8 cellular contexts compared by ENCODE assay signal in genomic region chr11:38791346-38791961, GRCh38.
A peak's percentile ranks its signal among the peaks of the same experiment; 100 is the strongest.
DNase-seq lines count a peak whose midpoint lies in the region; ATAC-seq and TF ChIP-seq lines count a peak whose summit lies in the region.

No MANE protein-coding gene starts in this region.

- WGBS in lung, 2 donors = 37 to 41% methylated on average over 4 of the region's 4 CpGs

- POLR2A ChIA-PET in naive thymus-derived CD4-positive, alpha-beta T cell (lab: Charles Lee) = no interaction called here

- intact Hi-C loops in naive thymus-derived CD4-positive, alpha-beta T cell (cut with micrococcal nuclease) = loop anchor here in 1 of 2 donors (10.0 kb wide), 3 partner anchors 583 to 1787 kb away; no protein-coding TSS in a partner anchor

- no peak for ATAC-seq in lung (ENCODE audit: insufficient read depth, low FRiP score)
- no peak for ATAC-seq in naive thymus-derived CD4-positive, alpha-beta T cell

- H3K9me3 Mint-ChIP-seq in naive thymus-derived CD4-positive, alpha-beta T cell = peaks cover 0 to 9% (median under 1%) of the 10 kb centered on the region in 11 donors

- H3K27ac Mint-ChIP-seq in naive thymus-derived CD4-positive, alpha-beta T cell = no peak overlapping the region

- DNase-seq in DMS114 treated with DMSO at 0.1 percent for 48 hours (lab: John Stamatoyannopoulos, UW; ENCODE audit: unreplicated experiment) = peak; percentile 69
- DNase-seq in GM19238 (ENCODE audit: insufficient read length, low spot score) = peak; percentile 15
- DNase-seq in HPDE6-E6E7 (ENCODE audit: extremely low spot score) = peak; percentile 34
- peak; percentile 16 to 54 for DNase-seq in NOMO-1 (lab: John Stamatoyannopoulos, UW; ENCODE audit: unreplicated experiment in 2 of 2)
- peak; percentile 12 for DNase-seq in cerebellum (ENCODE audit: low spot score)
- peak; percentile 42 for DNase-seq in lung (ENCODE audit: low spot score)
- DNase-seq in naive thymus-derived CD4-positive, alpha-beta T cell = no peak
- no peak for DNase-seq in stimulated activated CD4-positive, alpha-beta T cell treated with anti-CD3 and anti-CD28 coated beads, Interleukin-4, amount 100 ng/mL, for 24 hours

- H3K36me3 Mint-ChIP-seq in naive thymus-derived CD4-positive, alpha-beta T cell = no peaks in the 10 kb centered on the region

- peak; percentile 28 for TF ChIP-seq CTCF in lung (IDR thresholded peaks at IDR 0.05; ENCODE audit: control extremely low read depth, extremely low read depth)

- no peak overlapping the region for H3K4me3 Mint-ChIP-seq in naive thymus-derived CD4-positive, alpha-beta T cell

- no peaks in the 10 kb centered on the region for H3K27me3 Mint-ChIP-seq in naive thymus-derived CD4-positive, alpha-beta T cell

- CTCF ChIA-PET in naive thymus-derived CD4-positive, alpha-beta T cell (lab: Charles Lee) = no interaction called here

- no peaks in the 10 kb centered on the region for H3K4me1 Mint-ChIP-seq in naive thymus-derived CD4-positive, alpha-beta T cell

- no peaks in the 10 kb centered on the region for H3K9me3 ChIP-seq in lung (ENCODE audit: control insufficient read depth in 2 of 2, insufficient read depth in 1 of 2, low read length in 1 of 2)
- H3K9me3 ChIP-seq in naive thymus-derived CD4-positive, alpha-beta T cell (ENCODE audit: control insufficient read depth in 2 of 3, low read length in 3 of 3) = peaks cover 0 to 6% (median 0%) of the 10 kb centered on the region in 3 experiments

- no peaks in the 10 kb centered on the region for H3K27me3 ChIP-seq in lung (ENCODE audit: control insufficient read depth, insufficient read depth)
- no peaks in the 10 kb centered on the region for H3K27me3 ChIP-seq in naive thymus-derived CD4-positive, alpha-beta T cell (ENCODE audit: control insufficient read depth in 2 of 2, insufficient read depth in 2 of 2, low read length in 2 of 2)

- no peak overlapping the region for H3K27ac ChIP-seq in lung (ENCODE audit: low read depth in 1 of 2, low read length in 1 of 2)
- no peak overlapping the region for H3K27ac ChIP-seq in naive thymus-derived CD4-positive, alpha-beta T cell (ENCODE audit: low read depth, low read length)

- H3K4me1 ChIP-seq in lung (ENCODE audit: control insufficient read depth in 2 of 2, insufficient read depth in 2 of 2, low read length in 2 of 2) = no peaks in the 10 kb centered on the region
- H3K4me1 ChIP-seq in naive thymus-derived CD4-positive, alpha-beta T cell (ENCODE audit: control insufficient read depth in 2 of 2, insufficient read depth in 2 of 2, low read length in 2 of 2) = no peaks in the 10 kb centered on the region

- no peaks in the 10 kb centered on the region for H3K36me3 ChIP-seq in lung (ENCODE audit: control insufficient read depth in 2 of 2, insufficient read depth in 2 of 2, low read length in 2 of 2)
- no peaks in the 10 kb centered on the region for H3K36me3 ChIP-seq in naive thymus-derived CD4-positive, alpha-beta T cell (ENCODE audit: control insufficient read depth in 2 of 3, insufficient read depth in 3 of 3, low read length in 3 of 3)

- H3K4me3 ChIP-seq in lung = no peak overlapping the region
- H3K4me3 ChIP-seq in naive thymus-derived CD4-positive, alpha-beta T cell (ENCODE audit: low read length) = no peak overlapping the region

Comparison
In these comparisons a context has a peak if more than half of its experiments do, and no peak if none do; other contexts are left out.
1. DNase-seq: peak in DMS114 treated with DMSO at 0.1 percent for 48 hours (single experiment), GM19238 (single experiment), HPDE6-E6E7 (single experiment), NOMO-1 (2 of 2), cerebellum (single experiment) and lung (single experiment); none in naive thymus-derived CD4-positive, alpha-beta T cell (0 of 9) and stimulated activated CD4-positive, alpha-beta T cell treated with anti-CD3 and anti-CD28 coated beads, Interleukin-4, amount 100 ng/mL, for 24 hours (single experiment).